In the genomic region with DNA sequence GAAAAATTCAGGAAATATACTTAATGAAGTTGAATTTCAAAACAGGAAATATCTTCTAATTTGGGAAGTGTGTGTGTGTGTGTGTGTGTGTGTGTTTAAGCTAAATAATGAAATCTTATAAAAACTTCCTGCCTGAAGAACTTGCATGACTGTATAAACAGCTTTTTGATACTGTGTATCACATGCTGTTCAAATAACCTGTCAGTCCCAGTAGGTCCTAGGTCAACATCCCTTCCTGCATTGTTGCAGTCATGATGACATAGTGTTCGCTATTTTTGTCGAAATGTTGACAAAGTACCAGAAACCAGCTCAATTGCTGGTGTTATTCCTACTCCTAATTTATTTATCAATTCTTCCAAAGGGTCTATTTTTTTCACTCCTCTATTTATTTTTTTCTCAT, we compare ENCODE assay signal across 11 cellular contexts.
DNase-seq lines count a peak whose midpoint lies in the region; ATAC-seq and TF ChIP-seq lines count a peak whose summit lies in the region.
"Had no signal": no experiment of that assay in that cellular context is flagged by ENCODE, and none has a peak within 500 bp of the region (broad histone marks: within the 10 kb centered on the region; RNA-seq: fewer than 3 reads in every experiment).

No MANE protein-coding gene starts in this region.

- no peaks in the 10 kb centered on the region for H3K79me2 ChIP-seq in SK-N-SH (ENCODE audit: insufficient read depth)
- H3K79me2 ChIP-seq in neural progenitor cell (ENCODE audit: low read depth) = peaks cover 44% of the 10 kb centered on the region

- no peak overlapping the region for H2AFZ ChIP-seq in SK-N-SH (ENCODE audit: low read depth)
- H2AFZ ChIP-seq in neural progenitor cell (replicated peaks) = no peak overlapping the region

- no peaks in the 10 kb centered on the region for H3K36me3 ChIP-seq in SK-N-SH (replicated peaks in 1 of 2; ENCODE audit: control insufficient read depth in 1 of 2, insufficient read depth in 2 of 2, low read length in 1 of 2)
- H3K36me3 ChIP-seq in aorta (ENCODE audit: control insufficient read depth in 1 of 2, insufficient read depth in 2 of 2, low read length in 1 of 2) = no peaks in the 10 kb centered on the region
- H3K36me3 ChIP-seq in neural progenitor cell = no peaks in the 10 kb centered on the region

- no peak for TF ChIP-seq EP300 in SK-N-SH (IDR thresholded peaks at IDR 0.05; ENCODE audit: borderline replicate concordance in 1 of 2, low read depth in 1 of 2, low read length in 1 of 2)

- H3K9me2 ChIP-seq in SK-N-SH = no peaks in the 10 kb centered on the region

- H4K20me1 ChIP-seq in SK-N-SH (ENCODE audit: insufficient read depth) (no peaks in the 10 kb centered on the region), neural progenitor cell (ENCODE audit: low read depth) (no peaks in the 10 kb centered on the region)

- no peak for DNase-seq in SK-N-SH
- no peak for DNase-seq in glutamatergic neuron
- no peak for DNase-seq in osteocyte (ENCODE audit: extremely low spot score, unreplicated experiment)
- DNase-seq in aorta = no peak
- no peak for DNase-seq in neural progenitor cell (ENCODE audit: low spot score)
- no peak for DNase-seq in activated T-cell treated with anti-CD3 and anti-CD28 coated beads, Interleukin-2, amount 50 U/mL, for 72 hours
- DNase-seq: activated CD4-positive, alpha-beta T cell treated with anti-CD3 and anti-CD28 coated beads, Interleukin-2, amount 50 U/mL, for 48 hours had no signal

- H3K4me1 Mint-ChIP-seq in glutamatergic neuron (ENCODE audit: low read depth, unreplicated experiment) = peaks cover 13% of the 10 kb centered on the region
- peaks cover 38% of the 10 kb centered on the region for H3K4me1 Mint-ChIP-seq in osteocyte (ENCODE audit: unreplicated experiment)
- peaks cover 16% of the 10 kb centered on the region for H3K4me1 Mint-ChIP-seq in neural progenitor cell
- no peaks in the 10 kb centered on the region for H3K4me1 Mint-ChIP-seq in activated T-cell treated with anti-CD3 and anti-CD28 coated beads, Interleukin-2, amount 50 U/mL, for 72 hours (ENCODE audit: low read depth)

- H3F3A ChIP-seq in SK-N-SH (replicated peaks; ENCODE audit: insufficient read depth) (peaks cover 22% of the 10 kb centered on the region), neural progenitor cell (ENCODE audit: low read depth) (no peaks in the 10 kb centered on the region)

- WGBS in SK-N-SH (ENCODE audit: low lambda C conversion rate) = 79% methylated on average over 2 of the region's 2 CpGs
- 0 to 10% methylated on average over 2 of the region's 2 CpGs for WGBS in aorta, 2 donors

- no peaks in the 10 kb centered on the region for H3K9me3 ChIP-seq in SK-N-SH
- H3K9me3 ChIP-seq in aorta (ENCODE audit: control insufficient read depth, low read length) = no peaks in the 10 kb centered on the region
- H3K9me3 ChIP-seq in neural progenitor cell (ENCODE audit: low read depth) = no peaks in the 10 kb centered on the region

- no peaks in the 10 kb centered on the region for H3K9me3 Mint-ChIP-seq in glutamatergic neuron (ENCODE audit: unreplicated experiment)
- H3K9me3 Mint-ChIP-seq in osteocyte (ENCODE audit: unreplicated experiment) = no peaks in the 10 kb centered on the region
- peaks cover 4% of the 10 kb centered on the region for H3K9me3 Mint-ChIP-seq in neural progenitor cell
- peaks cover 4 to 9% of the 10 kb centered on the region in 2 donors for H3K9me3 Mint-ChIP-seq in activated T-cell treated with anti-CD3 and anti-CD28 coated beads, Interleukin-2, amount 50 U/mL, for 72 hours

- intact Hi-C loops in aorta (cut with DNase I) = loop anchor here in 1 of 2 donors (2.0 kb wide), 1 partner anchor 15 kb away; no protein-coding TSS in a partner anchor

- POLR2A ChIA-PET in SK-N-SH (lab: Yijun Ruan, JAX) = no interaction called here

- TF ChIP-seq CTCF in SK-N-SH (IDR thresholded peaks at IDR 0.05) (no peak), glutamatergic neuron (IDR thresholded peaks at IDR 0.05; ENCODE audit: partially characterized antibody, unreplicated experiment) (no peak), osteocyte (IDR thresholded peaks at IDR 0.05) (no peak), neural progenitor cell (IDR thresholded peaks at IDR 0.05) (no peak)

- H3K27me3 Mint-ChIP-seq in glutamatergic neuron (ENCODE audit: unreplicated experiment) (peaks cover 1% of the 10 kb centered on the region), osteocyte (ENCODE audit: unreplicated experiment) (no peaks in the 10 kb centered on the region), neural progenitor cell (ENCODE audit: insufficient read depth, low read depth) (peaks cover 2% of the 10 kb centered on the region)
- no peaks in the 10 kb centered on the region for H3K27me3 Mint-ChIP-seq in activated T-cell treated with anti-CD3 and anti-CD28 coated beads, Interleukin-2, amount 50 U/mL, for 72 hours (ENCODE audit: low read depth)

- CTCF ChIA-PET in SK-N-SH (lab: Yijun Ruan, JAX) = interaction anchor here (1.7 kb wide), 1 partner anchor 11 kb away, joined by 3 read pairs; no protein-coding TSS in a partner anchor

- TF ChIP-seq RAD21 in SK-N-SH (IDR thresholded peaks at IDR 0.05; ENCODE audit: low read length) = no peak

- H3K27ac ChIP-seq in SK-N-SH (ENCODE audit: low read depth in 2 of 2, low read length in 1 of 2) = peak overlapping the region; percentile 26 to 73; a peak in 3 of 4 replicates
- peak overlapping the region in 1 of 2 donors; percentile 43 for H3K27ac ChIP-seq in aorta (ENCODE audit: low read depth in 1 of 2, low read length in 2 of 2)
- no peak overlapping the region for H3K27ac ChIP-seq in neural progenitor cell

- H3K9ac ChIP-seq in SK-N-SH = no peak overlapping the region
- H3K9ac ChIP-seq in neural progenitor cell = no peak overlapping the region

- no peak for ATAC-seq in SK-N-SH treated with all-trans-retinoic acid at 6 μM for 48 hours
- peak; percentile 65 for ATAC-seq in aorta (ENCODE audit: low FRiP score)
- no peak for ATAC-seq in GM21576 (IDR thresholded peaks at IDR 0.05; ENCODE audit: unreplicated experiment)
- ATAC-seq in activated T-cell treated with anti-CD3 and anti-CD28 coated beads, Interleukin-2, amount 50 U/mL, for 72 hours (replicated peaks in 1 of 2) = no peak
- ATAC-seq: HCT116 had no signal

- H3K36me3 Mint-ChIP-seq in glutamatergic neuron (ENCODE audit: unreplicated experiment) = peaks cover 4% of the 10 kb centered on the region
- no peaks in the 10 kb centered on the region for H3K36me3 Mint-ChIP-seq in osteocyte (ENCODE audit: unreplicated experiment)
- H3K36me3 Mint-ChIP-seq in neural progenitor cell = peaks cover 9% of the 10 kb centered on the region
- no peaks in the 10 kb centered on the region for H3K36me3 Mint-ChIP-seq in activated T-cell treated with anti-CD3 and anti-CD28 coated beads, Interleukin-2, amount 50 U/mL, for 72 hours (ENCODE audit: insufficient read depth in 2 of 2)

- H3K27me3 ChIP-seq in SK-N-SH (ENCODE audit: insufficient read depth) = no peaks in the 10 kb centered on the region
- no peaks in the 10 kb centered on the region for H3K27me3 ChIP-seq in aorta (ENCODE audit: control insufficient read depth in 1 of 2, insufficient read depth in 2 of 2, low read length in 1 of 2)
- H3K27me3 ChIP-seq in neural progenitor cell = no peaks in the 10 kb centered on the region

- H3K27ac Mint-ChIP-seq in glutamatergic neuron (ENCODE audit: unreplicated experiment) = peak overlapping the region; percentile 57
- H3K27ac Mint-ChIP-seq in osteocyte (ENCODE audit: unreplicated experiment) = peak overlapping the region; percentile 60
- H3K27ac Mint-ChIP-seq in neural progenitor cell = no peak overlapping the region
- no peak overlapping the region for H3K27ac Mint-ChIP-seq in activated T-cell treated with anti-CD3 and anti-CD28 coated beads, Interleukin-2, amount 50 U/mL, for 72 hours
- H3K27ac Mint-ChIP-seq: activated T-helper 2 cell treated with anti-CD3 and anti-CD28 coated beads, Interferon-gamma antibody, Interleukin-2, Interleukin-4, amounts not matched to agents 10 μg/mL and 5 μg/mL and 100 μg/mL, durations not matched to agents 14 hours and 24 hours and 36 hours had no signal

- peaks cover 2 to 32% of the 10 kb centered on the region in 2 experiments for H3K4me1 ChIP-seq in SK-N-SH (ENCODE audit: control insufficient read depth in 1 of 2, insufficient read depth in 2 of 2, low read depth in 1 of 2, low read length in 1 of 2)
- H3K4me1 ChIP-seq in aorta (ENCODE audit: control insufficient read depth in 1 of 2, insufficient read depth in 2 of 2, low read length in 2 of 2) = peaks cover 5 to 8% of the 10 kb centered on the region in 2 donors
- no peaks in the 10 kb centered on the region for H3K4me1 ChIP-seq in neural progenitor cell

- H3K4me3 ChIP-seq in SK-N-SH (ENCODE audit: low read depth in 2 of 2, low read length in 1 of 2) = no peak overlapping the region
- no peak overlapping the region for H3K4me3 ChIP-seq in aorta (ENCODE audit: low read length in 2 of 2)
- no peak overlapping the region for H3K4me3 ChIP-seq in neural progenitor cell

- H3K4me2 ChIP-seq in SK-N-SH (no peak overlapping the region), neural progenitor cell (no peak overlapping the region)

- H3K4me3 Mint-ChIP-seq in glutamatergic neuron (ENCODE audit: unreplicated experiment) (no peak overlapping the region), osteocyte (ENCODE audit: unreplicated experiment) (no peak overlapping the region), neural progenitor cell (no peak overlapping the region)
- no peak overlapping the region for H3K4me3 Mint-ChIP-seq in activated T-cell treated with anti-CD3 and anti-CD28 coated beads, Interleukin-2, amount 50 U/mL, for 72 hours

TF ChIP-seq in SK-N-SH, 30 proteins besides CTCF, POLR2A, EP300 and RAD21 (continues in another document):
- TF ChIP-seq USF1 (IDR thresholded peaks at IDR 0.05; ENCODE audit: borderline replicate concordance, low read depth) (no peak), NRF1 (IDR thresholded peaks at IDR 0.05; ENCODE audit: low read depth, low read length) (no peak), ELF1 (IDR thresholded peaks at IDR 0.05) (no peak)

TF ChIP-seq in SK-N-SH treated with all-trans-retinoic acid at 6 μM for 48 hours, 23 proteins besides CTCF, POLR2A, EP300 and RAD21:
- TF ChIP-seq ZNF565 (CRISPR knock-in tag; conservative IDR thresholded peaks at IDR 0.05; ENCODE audit: low read depth) = no peak

Comparison
In these comparisons a context has a peak if more than half of its experiments do, and no peak if none do; other contexts are left out.
1. H3K27ac Mint-ChIP-seq: peak in glutamatergic neuron (single experiment) and osteocyte (single experiment); none in neural progenitor cell (single experiment) and activated T-cell treated with anti-CD3 and anti-CD28 coated beads, Interleukin-2, amount 50 U/mL, for 72 hours (single experiment).